ENCODE assay signal across 19 cellular contexts in the genomic region with DNA sequence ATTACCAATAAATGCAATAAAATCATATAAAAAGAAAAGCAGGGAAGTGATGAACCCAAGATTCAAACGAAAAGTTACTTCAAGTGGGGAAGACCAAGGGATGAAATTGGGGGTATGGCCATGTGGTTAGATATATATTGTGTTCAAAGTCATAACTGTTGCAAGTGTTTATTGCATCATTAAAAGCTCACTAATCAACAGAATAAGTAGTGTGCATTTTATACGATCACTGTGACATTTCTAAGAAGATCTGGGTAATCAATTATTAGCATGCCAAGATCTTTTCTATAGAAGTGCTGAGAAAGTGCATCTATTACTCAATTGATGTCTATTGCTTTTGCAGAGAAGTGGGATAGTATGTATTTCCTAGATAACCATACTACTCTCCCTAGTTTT. TPM values are rescaled to one million over a fixed set of nuclear protein-coding genes. Genes with fewer than 3 reads are reported as not detected.
DNase-seq lines count a peak whose midpoint lies in the region; ATAC-seq and TF ChIP-seq lines count a peak whose summit lies in the region.
"Had no signal": no experiment of that assay in that cellular context is flagged by ENCODE, and none has a peak within 500 bp of the region (broad histone marks: within the 10 kb centered on the region; RNA-seq: fewer than 3 reads in every experiment).

No MANE protein-coding gene starts in this region.

- CTCF ChIA-PET in mammary epithelial cell (lab: Charles Lee; ENCODE audit: low non-redundant PET) (no interaction called here), MCF 10A (lab: Yijun Ruan, JAX) (no interaction called here)

- H4K20me1 ChIP-seq in mammary epithelial cell (ENCODE audit: insufficient read depth, low read length), result no peaks in the 10 kb centered on the region

- TF ChIP-seq CTCF in mammary epithelial cell (conservative IDR thresholded peaks at IDR 0.05 in 1 of 2, IDR thresholded peaks at IDR 0.05 in 1 of 2; ENCODE audit: extremely low read depth in 1 of 2, insufficient read depth in 1 of 2, low read depth in 1 of 2, low read length in 2 of 2), result no peak
- no peak for TF ChIP-seq CTCF in MCF 10A (IDR thresholded peaks at IDR 0.05; ENCODE audit: unreplicated experiment)
- no peak for TF ChIP-seq CTCF in RWPE2 (IDR thresholded peaks at IDR 0.05; ENCODE audit: poor library complexity, severe bottlenecking)
- TF ChIP-seq CTCF in esophagus squamous epithelium (IDR thresholded peaks at IDR 0.05), result no peak
- no peak for TF ChIP-seq CTCF in nephron (IDR thresholded peaks at IDR 0.05; ENCODE audit: unreplicated experiment in 3 of 3)

- ATAC-seq in RWPE2 (ENCODE audit: low read depth), result no peak
- ATAC-seq in naive thymus-derived CD8-positive, alpha-beta T cell, result no peak
- no peak for ATAC-seq in Right ventricle myocardium superior (ENCODE audit: poor library complexity)
- ATAC-seq: A549, HCT116 had no signal

- H3K36me3 Mint-ChIP-seq in MCF 10A (ENCODE audit: insufficient read depth, unreplicated experiment) (no peaks in the 10 kb centered on the region), nephron (ENCODE audit: low read depth) (no peaks in the 10 kb centered on the region)
- H3K36me3 Mint-ChIP-seq in naive thymus-derived CD8-positive, alpha-beta T cell, result no peaks in the 10 kb centered on the region

- no peak for TF ChIP-seq POLR2A in esophagus squamous epithelium (IDR thresholded peaks at IDR 0.05)

- H3K9me3 Mint-ChIP-seq in MCF 10A (ENCODE audit: unreplicated experiment), result no peaks in the 10 kb centered on the region
- no peaks in the 10 kb centered on the region for H3K9me3 Mint-ChIP-seq in nephron
- no peaks in the 10 kb centered on the region for H3K9me3 Mint-ChIP-seq in naive thymus-derived CD8-positive, alpha-beta T cell
- H3K9me3 Mint-ChIP-seq: CD4-positive, alpha-beta T cell had no signal

- dilution Hi-C loops in mammary epithelial cell (cut with HindIII; ENCODE audit: low sequenced_read_pairs), result no loop called here

- H3K36me3 ChIP-seq in mammary epithelial cell (ENCODE audit: insufficient read depth, low read length) (no peaks in the 10 kb centered on the region), RWPE2 (ENCODE audit: low read depth) (no peaks in the 10 kb centered on the region), esophagus squamous epithelium (no peaks in the 10 kb centered on the region)

- H2AFZ ChIP-seq in mammary epithelial cell (ENCODE audit: low read depth, low read length), result no peak overlapping the region

- in situ Hi-C loops in mammary epithelial cell (cut with MboI; ENCODE audit: low sequenced_read_pairs in 2 of 2), result no loop called here

- H3K27ac ChIP-seq in mammary epithelial cell (ENCODE audit: insufficient read depth, low read depth, low read length), result peak overlapping the region; percentile 98
- peak overlapping the region; percentile 76 for H3K27ac ChIP-seq in RWPE2 (ENCODE audit: poor library complexity, severe bottlenecking)
- peak overlapping the region; percentile 9 to 91 (median 57) for H3K27ac ChIP-seq in esophagus squamous epithelium
- H3K27ac ChIP-seq: 22Rv1, A549, C4-2B had no signal

- POLR2A ChIA-PET in MCF 10A (lab: Yijun Ruan, JAX), result interaction anchor here (0.7 to 4.8 kb wide), 6 partner anchors 14 to 53 kb away, joined by 3 to 48 read pairs (median 5); a partner anchor contains a TSS
- POLR2A ChIA-PET in naive thymus-derived CD8-positive, alpha-beta T cell (lab: Charles Lee), result no interaction called here

- 50% methylated on average over 2 of the region's 2 CpGs for WGBS in mammary epithelial cell (ENCODE audit: low coverage, missing lambda C conversion rate)
- 56 to 66% methylated on average over 2 of the region's 2 CpGs for WGBS in esophagus squamous epithelium, 2 donors

- peak overlapping the region; percentile 59 for H3K4me2 ChIP-seq in mammary epithelial cell (ENCODE audit: insufficient read depth, low read depth, low read length)
- H3K4me2 ChIP-seq: A549 had no signal

- DNase-seq in mammary epithelial cell (no peak), MCF 10A (ENCODE audit: unreplicated experiment) (no peak), RWPE2 (ENCODE audit: low spot score) (no peak), esophagus squamous epithelium (lab: John Stamatoyannopoulos, UW) (no peak), NCI-H2196 (lab: John Stamatoyannopoulos, UW; ENCODE audit: unreplicated experiment) (no peak), Right ventricle myocardium superior (no peak)
- no peak for DNase-seq in naive thymus-derived CD8-positive, alpha-beta T cell
- DNase-seq: AML-193; CD4-positive, alpha-beta T cell; GOT3; H7; HFFc6 had no signal

- intact Hi-C loops in mammary epithelial cell (cut with micrococcal nuclease) (no loop called here), MCF 10A (cut with micrococcal nuclease) (no loop called here), esophagus squamous epithelium (cut with DNase I) (no loop called here), Right ventricle myocardium superior (cut with DNase I) (no loop called here)

- H3K9me3 ChIP-seq in mammary epithelial cell (replicated peaks; ENCODE audit: insufficient read depth, low read length) (no peaks in the 10 kb centered on the region), RWPE2 (ENCODE audit: severe bottlenecking) (no peaks in the 10 kb centered on the region), esophagus squamous epithelium (no peaks in the 10 kb centered on the region)
- H3K9me3 ChIP-seq: A549, Caco-2 had no signal

- H3K4me3 ChIP-seq in mammary epithelial cell (replicated peaks in 1 of 3; ENCODE audit: insufficient read depth in 1 of 3, low read depth in 2 of 3, low read length in 3 of 3) (no peak overlapping the region), RWPE2 (ENCODE audit: severe bottlenecking) (no peak overlapping the region), esophagus squamous epithelium (no peak overlapping the region)
- H3K4me3 ChIP-seq: A549 had no signal

- no peaks in the 10 kb centered on the region for H3K27me3 ChIP-seq in mammary epithelial cell (ENCODE audit: insufficient read depth, low read length)
- no peaks in the 10 kb centered on the region for H3K27me3 ChIP-seq in RWPE2 (ENCODE audit: insufficient read depth, poor library complexity, severe bottlenecking)
- no peaks in the 10 kb centered on the region for H3K27me3 ChIP-seq in esophagus squamous epithelium

- H3K4me1 ChIP-seq in mammary epithelial cell (ENCODE audit: insufficient read depth, low read length), result peaks cover 66% of the 10 kb centered on the region
- peaks cover 61% of the 10 kb centered on the region for H3K4me1 ChIP-seq in RWPE2 (ENCODE audit: insufficient read depth, poor library complexity, severe bottlenecking)
- H3K4me1 ChIP-seq in esophagus squamous epithelium, result peaks cover 15 to 69% (median 29%) of the 10 kb centered on the region in 3 donors
- H3K4me1 ChIP-seq: A549 had no signal

- H3K4me1 Mint-ChIP-seq in MCF 10A (ENCODE audit: insufficient read depth, unreplicated experiment), result peaks cover 29% of the 10 kb centered on the region
- peaks cover 28% of the 10 kb centered on the region for H3K4me1 Mint-ChIP-seq in nephron
- no peaks in the 10 kb centered on the region for H3K4me1 Mint-ChIP-seq in naive thymus-derived CD8-positive, alpha-beta T cell

- H3K27me3 Mint-ChIP-seq in MCF 10A (ENCODE audit: insufficient read depth, unreplicated experiment), result no peaks in the 10 kb centered on the region
- H3K27me3 Mint-ChIP-seq in nephron (ENCODE audit: low read depth), result peaks cover 5% of the 10 kb centered on the region
- peaks cover 0 to 25% (median 13%) of the 10 kb centered on the region in 5 donors for H3K27me3 Mint-ChIP-seq in naive thymus-derived CD8-positive, alpha-beta T cell

- no peak overlapping the region for H3K4me3 Mint-ChIP-seq in MCF 10A (ENCODE audit: unreplicated experiment)
- no peak overlapping the region for H3K4me3 Mint-ChIP-seq in nephron
- no peak overlapping the region for H3K4me3 Mint-ChIP-seq in naive thymus-derived CD8-positive, alpha-beta T cell
- H3K4me3 Mint-ChIP-seq: CD4-positive, alpha-beta T cell; HFFc6 had no signal

- no peak overlapping the region for H3K27ac Mint-ChIP-seq in MCF 10A (ENCODE audit: low read depth, unreplicated experiment)
- peak overlapping the region in 2 of 3 experiments; percentile 98 for H3K27ac Mint-ChIP-seq in nephron
- no peak overlapping the region for H3K27ac Mint-ChIP-seq in naive thymus-derived CD8-positive, alpha-beta T cell
- H3K27ac Mint-ChIP-seq: CD4-positive, alpha-beta T cell; HFFc6 had no signal

- no peaks in the 10 kb centered on the region for H3K79me2 ChIP-seq in mammary epithelial cell (ENCODE audit: insufficient read depth, low read length)

- BruUV-seq in mammary epithelial cell (replicated peaks; lab: Mats Ljungman, UMichigan) (no TSS peak), MCF 10A (replicated peaks; lab: Mats Ljungman, UMichigan) (no TSS peak)

- no peak overlapping the region for H3K9ac ChIP-seq in mammary epithelial cell (ENCODE audit: insufficient read depth, low read length)

RNA-seq across cellular contexts. Expression of a gene that starts 52.9 kb away (rescaled TPM):
- 10 to 100 TPM; 15.7 to 20.0 TPM for total RNA-seq in mammary epithelial cell
- polyA plus RNA-seq in mammary epithelial cell, result 40.4 TPM
- polyA minus RNA-seq in mammary epithelial cell, result 15.3 TPM
- total RNA-seq in MCF 10A (2022), result 1.3 and 2.4 TPM in 2 replicates
- 10 to 100 TPM; 39.1 to 88.3 (median 51.0) TPM for total RNA-seq in esophagus squamous epithelium
- total RNA-seq in naive thymus-derived CD8-positive, alpha-beta T cell, result not detected
- not detected for polyA plus RNA-seq in naive thymus-derived CD8-positive, alpha-beta T cell
- total RNA-seq in Right ventricle myocardium superior, result 10.4 TPM
- total RNA-seq: CD4-positive, alpha-beta T cell; HFFc6 had no signal
- polyA plus RNA-seq: A549, BJ had no signal

Comparison
In these comparisons a context has a peak if more than half of its experiments do, and no peak if none do; other contexts are left out.
1. H3K27ac Mint-ChIP-seq: peak in nephron (2 of 3); none in MCF 10A (single experiment) and naive thymus-derived CD8-positive, alpha-beta T cell (0 of 10).
2. Peak in every context shown above with its lines, with median percentiles within 50 percentile points of each other: H3K27ac ChIP-seq.